In genomic region chr11:12070446-12071267, GRCh38 we compare ENCODE assay signal across 21 cellular contexts. TPM values are rescaled to one million over a fixed set of nuclear protein-coding genes. Genes with fewer than 3 reads are reported as not detected.
DNase-seq lines count a peak whose midpoint lies in the region; ATAC-seq and TF ChIP-seq lines count a peak whose summit lies in the region.
"Had no signal": no experiment of that assay in that cellular context is flagged by ENCODE, and none has a peak within 500 bp of the region (broad histone marks: within the 10 kb centered on the region; RNA-seq: fewer than 3 reads in every experiment).

No MANE protein-coding gene starts in this region.

- no peak overlapping the region for H3K9ac ChIP-seq in Loucy (ENCODE audit: low read depth, low read length, poor library complexity, severe bottlenecking)
- no peak overlapping the region for H3K9ac ChIP-seq in duodenal mucosa (ENCODE audit: low read depth in 1 of 2, low read length in 2 of 2)

- TF ChIP-seq POLR2A in right lobe of liver (IDR thresholded peaks at IDR 0.05) (no peak), suprapubic skin (IDR thresholded peaks at IDR 0.05) (no peak)

- TF ChIP-seq CTCF in Loucy (conservative IDR thresholded peaks at IDR 0.05; ENCODE audit: low read length) (no peak), right lobe of liver (IDR thresholded peaks at IDR 0.05) (no peak), suprapubic skin (IDR thresholded peaks at IDR 0.05) (no peak)

- H3K79me2 ChIP-seq in Loucy (ENCODE audit: insufficient read depth, low read length) = no peaks in the 10 kb centered on the region

- H3K27ac ChIP-seq in duodenal mucosa (ENCODE audit: low read depth, low read length) = peak overlapping the region; percentile 60
- H3K27ac ChIP-seq in right lobe of liver = peak overlapping the region in 2 of 3 donors; percentile 56 to 90
- H3K27ac ChIP-seq in suprapubic skin = peak overlapping the region; percentile 79
- H3K27ac ChIP-seq: coronary artery, HL-60, VCaP had no signal

- H3K9me3 ChIP-seq in Loucy (ENCODE audit: insufficient read depth, low read depth, low read length) = no peaks in the 10 kb centered on the region
- no peaks in the 10 kb centered on the region for H3K9me3 ChIP-seq in duodenal mucosa (ENCODE audit: control insufficient read depth in 1 of 2, low read length in 2 of 2)
- H3K9me3 ChIP-seq in right lobe of liver = no peaks in the 10 kb centered on the region
- H3K9me3 ChIP-seq in suprapubic skin = no peaks in the 10 kb centered on the region
- H3K9me3 ChIP-seq in MG63 = no peaks in the 10 kb centered on the region; the same call in 1 of the 2 replicates
- H3K9me3 ChIP-seq: Caco-2 had no signal

- H3K4me1 ChIP-seq in Loucy (ENCODE audit: insufficient read depth, low read length, poor library complexity, severe bottlenecking) = peaks cover 28% of the 10 kb centered on the region
- H3K4me1 ChIP-seq in duodenal mucosa (ENCODE audit: control insufficient read depth in 1 of 2, insufficient read depth in 2 of 2, low read length in 2 of 2) = peaks cover 7 to 9% of the 10 kb centered on the region in 2 donors
- H3K4me1 ChIP-seq in right lobe of liver = peaks cover 0 to 38% (median 18%) of the 10 kb centered on the region in 4 donors
- H3K4me1 ChIP-seq in suprapubic skin = peaks cover 32% of the 10 kb centered on the region

- H4K20me1 ChIP-seq in Loucy (ENCODE audit: insufficient read depth, low read length, poor library complexity, severe bottlenecking) = no peaks in the 10 kb centered on the region

- H3K4me2 ChIP-seq in Loucy (ENCODE audit: low read depth, low read length, poor library complexity, severe bottlenecking) = peak overlapping the region; percentile 10

- H3K4me3 ChIP-seq in Loucy (ENCODE audit: low read length, poor library complexity, severe bottlenecking) (no peak overlapping the region), duodenal mucosa (ENCODE audit: low read depth in 1 of 2, low read length in 2 of 2) (no peak overlapping the region), right lobe of liver (no peak overlapping the region), suprapubic skin (no peak overlapping the region), MG63 (no peak overlapping the region)
- H3K4me3 ChIP-seq: coronary artery had no signal

- DNase-seq in right lobe of liver (peak in 1 of 3 donors; percentile 39), suprapubic skin (ENCODE audit: low spot score in 2 of 2) (peak; percentile 57 to 66), MG63 (no peak), NCI-H82 treated with DMSO at 0.1 percent for 48 hours (lab: John Stamatoyannopoulos, UW; ENCODE audit: unreplicated experiment) (no peak)
- DNase-seq: activated CD8-positive, alpha-beta T cell treated with anti-CD3 and anti-CD28 coated beads for 36 hours; activated T-cell treated with anti-CD3 and anti-CD28 coated beads, Interleukin-2, amount 50 U/mL, for 48 hours; AML-193; H9; KBM-7; NCI-H1092 treated with DMSO at 0.1 percent for 48 hours; NCI-H510A treated with DMSO at 0.1 percent for 48 hours; SIG-M5; stimulated activated naive CD4-positive, alpha-beta T cell had no signal

- no peak overlapping the region for H2AFZ ChIP-seq in Loucy (ENCODE audit: low read length)

- TF ChIP-seq EP300 in suprapubic skin (IDR thresholded peaks at IDR 0.05) = peak; percentile 79

- intact Hi-C loops in right lobe of liver (cut with DNase I) = no loop called here

- no peaks in the 10 kb centered on the region for H3K36me3 ChIP-seq in Loucy (ENCODE audit: insufficient read depth, low read length)
- H3K36me3 ChIP-seq in duodenal mucosa (ENCODE audit: control insufficient read depth in 1 of 2, insufficient read depth in 2 of 2, low read length in 2 of 2) = no peaks in the 10 kb centered on the region
- no peaks in the 10 kb centered on the region for H3K36me3 ChIP-seq in right lobe of liver
- no peaks in the 10 kb centered on the region for H3K36me3 ChIP-seq in suprapubic skin
- H3K36me3 ChIP-seq in MG63 = no peaks in the 10 kb centered on the region

- H3F3A ChIP-seq in Loucy (ENCODE audit: low read depth) = no peaks in the 10 kb centered on the region

- ATAC-seq in right lobe of liver (no peak), GM18868 (IDR thresholded peaks at IDR 0.05; ENCODE audit: unreplicated experiment) (no peak)
- ATAC-seq: activated CD8-positive, alpha-beta T cell treated with anti-CD3 and anti-CD28 coated beads for 36 hours; activated naive CD4-positive, alpha-beta T cell treated with anti-CD3 and anti-CD28 coated beads, Interleukin-2, amount 50 U/mL, for 72 hours had no signal

- no peaks in the 10 kb centered on the region for H3K9me2 ChIP-seq in Loucy (replicated peaks; ENCODE audit: low read depth, low read length)

- H3K27me3 ChIP-seq in Loucy (ENCODE audit: insufficient read depth, low read length, poor library complexity, severe bottlenecking) = no peaks in the 10 kb centered on the region
- no peaks in the 10 kb centered on the region for H3K27me3 ChIP-seq in duodenal mucosa (ENCODE audit: control insufficient read depth in 1 of 2, insufficient read depth in 2 of 2, low read length in 2 of 2)
- H3K27me3 ChIP-seq in right lobe of liver = no peaks in the 10 kb centered on the region
- no peaks in the 10 kb centered on the region for H3K27me3 ChIP-seq in suprapubic skin
- no peaks in the 10 kb centered on the region for H3K27me3 ChIP-seq in MG63

- WGBS in right lobe of liver (ENCODE audit: insufficient coverage, low coverage, low lambda C conversion rate, missing lambda C conversion rate) = 84% methylated on average over 7 of the region's 14 CpGs
- WGBS in suprapubic skin = 87% methylated on average over 6 of the region's 14 CpGs

RNA-seq across cellular contexts. Expression of gene MICAL2, which starts 39.7 kb away (rescaled TPM):
- total RNA-seq in right lobe of liver = 10 to 100 TPM; 17.0 to 50.7 (median 35.9) TPM
- 100 to 1,000 TPM; 117 to 232 (median 164) TPM for total RNA-seq in suprapubic skin
- total RNA-seq in MG63 (2014; rRNA removed; shearing (Covaris generic); ENCODE audit: low replicate concordance) = 37.9 and 42.4 TPM in 2 replicates

Comparison
In these comparisons a context has a peak if more than half of its experiments do, and no peak if none do; other contexts are left out.
1. DNase-seq: peak in suprapubic skin (2 of 2); none in MG63 (single experiment) and NCI-H82 treated with DMSO at 0.1 percent for 48 hours (single experiment).
2. Peak in every context shown above with its lines, with median percentiles within 50 percentile points of each other: H3K27ac ChIP-seq.